ENCODE assay signal across 29 cellular contexts in genomic region chr14:53640695-53641094, GRCh38.
DNase-seq lines count a peak whose midpoint lies in the region; ATAC-seq, FAIRE-seq and TF ChIP-seq lines count a peak whose summit lies in the region.
"Had no signal": no experiment of that assay in that cellular context is flagged by ENCODE, and none has a peak within 500 bp of the region (broad histone marks: within the 10 kb centered on the region; RNA-seq: fewer than 3 reads in every experiment).

No MANE protein-coding gene starts in this region.

- H3K36me3 Mint-ChIP-seq in astrocyte (ENCODE audit: low read depth, unreplicated experiment): no peaks in the 10 kb centered on the region
- peaks cover 9% of the 10 kb centered on the region for H3K36me3 Mint-ChIP-seq in WTC11
- H3K36me3 Mint-ChIP-seq: activated CD8-positive, alpha-beta memory T cell treated with anti-CD3 and anti-CD28 coated beads, Interleukin-2, amount 10 ng/mL, durations not matched to agents 7 days and 5 days; brain; type B pancreatic cell had no signal

- no peaks in the 10 kb centered on the region for H3K4me1 ChIP-seq in astrocyte (ENCODE audit: insufficient read depth, low read length)
- no peaks in the 10 kb centered on the region for H3K4me1 ChIP-seq in skeletal muscle satellite cell (ENCODE audit: control insufficient read depth, insufficient read depth, low read length)
- H3K4me1 ChIP-seq in BE2C: no peaks in the 10 kb centered on the region
- H3K4me1 ChIP-seq: stomach had no signal

- H3K27me3 Mint-ChIP-seq in astrocyte (ENCODE audit: low read depth, unreplicated experiment) (peaks cover 2% of the 10 kb centered on the region), WTC11 (ENCODE audit: low read depth) (no peaks in the 10 kb centered on the region)
- H3K27me3 Mint-ChIP-seq: activated CD4-positive, alpha-beta T cell treated with anti-CD3 and anti-CD28 coated beads, Interleukin-2, amount 10 ng/mL, durations not matched to agents 7 days and 5 days; activated CD8-positive, alpha-beta memory T cell treated with anti-CD3 and anti-CD28 coated beads, Interleukin-2, amount 10 ng/mL, durations not matched to agents 7 days and 5 days; type B pancreatic cell had no signal

- no peaks in the 10 kb centered on the region for H3K79me2 ChIP-seq in astrocyte (ENCODE audit: insufficient read depth, low read length)

- H3K27ac Mint-ChIP-seq in astrocyte (ENCODE audit: unreplicated experiment) (no peak overlapping the region), WTC11 (no peak overlapping the region)
- H3K27ac Mint-ChIP-seq: activated CD4-positive, alpha-beta T cell treated with anti-CD3 and anti-CD28 coated beads, Interleukin-2, amount 10 ng/mL, durations not matched to agents 7 days and 5 days; activated CD8-positive, alpha-beta memory T cell treated with anti-CD3 and anti-CD28 coated beads, Interleukin-2, amount 10 ng/mL, durations not matched to agents 7 days and 5 days; B cell; brain; type B pancreatic cell had no signal

- peak; percentile 32 for FAIRE-seq in astrocyte (lab: Jason Lieb, UNC)
- FAIRE-seq: A204.1, kidney had no signal

- H3K9ac ChIP-seq in astrocyte (ENCODE audit: low read length) (no peak overlapping the region), skeletal muscle satellite cell (ENCODE audit: low read depth, low read length) (no peak overlapping the region)

- intact Hi-C loops in Right ventricle myocardium superior (cut with DNase I) (no loop called here), Right ventricle myocardium inferior (cut with DNase I) (no loop called here)

- H3K4me2 ChIP-seq in astrocyte (ENCODE audit: low read length) (no peak overlapping the region), skeletal muscle satellite cell (ENCODE audit: low read length) (peak overlapping the region; percentile 24)
- H3K4me2 ChIP-seq: PC-9 had no signal

- H2AFZ ChIP-seq in astrocyte (ENCODE audit: low read depth, low read length): no peak overlapping the region
- H2AFZ ChIP-seq: PC-9 had no signal

- no peak for DNase-seq in Right ventricle myocardium superior
- DNase-seq in Right ventricle myocardium inferior (ENCODE audit: missing footprints): no peak
- DNase-seq in astrocyte (ENCODE audit: low read depth): peak; percentile 64
- peak; percentile 61 to 73 for DNase-seq in foreskin fibroblast
- DNase-seq in BE2C: no peak
- DNase-seq in WTC11 (ENCODE audit: low spot score): no peak
- no peak for DNase-seq in SKM-1 treated with dmso at 0.1 percent for 144 hours (lab: John Stamatoyannopoulos, UW; ENCODE audit: unreplicated experiment)
- DNase-seq: activated CD4-positive, alpha-beta T cell treated with anti-CD3 and anti-CD28 coated beads, Interleukin-2, amount 10 ng/mL, durations not matched to agents 7 days and 5 days; activated CD8-positive, alpha-beta memory T cell treated with anti-CD3 and anti-CD28 coated beads, Interleukin-2, amount 10 ng/mL, durations not matched to agents 7 days and 5 days; activated naive CD4-positive, alpha-beta T cell treated with anti-CD3 and anti-CD28 coated beads, Interleukin-2, amount 50 U/mL, for 16 hours; cortex of kidney; DMS53; hypothalamus; Karpas-422; kidney; NCI-H1048; NCI-H2081; NCI-H446; occipital lobe; PC-9; stimulated activated CD4-positive, alpha-beta T cell treated with anti-CD3 and anti-CD28 coated beads, Interleukin-12 subunit alpha, Interleukin-12 subunit beta, amount 100 ng/mL, for 4 hours; stomach had no signal

- peaks cover 2% of the 10 kb centered on the region for H3K4me1 Mint-ChIP-seq in astrocyte (ENCODE audit: low read depth, unreplicated experiment)
- peaks cover under 1% of the 10 kb centered on the region; the same call in 1 of the 2 replicates for H3K4me1 Mint-ChIP-seq in WTC11
- H3K4me1 Mint-ChIP-seq: activated CD4-positive, alpha-beta T cell treated with anti-CD3 and anti-CD28 coated beads, Interleukin-2, amount 10 ng/mL, durations not matched to agents 7 days and 5 days; activated CD8-positive, alpha-beta memory T cell treated with anti-CD3 and anti-CD28 coated beads, Interleukin-2, amount 10 ng/mL, durations not matched to agents 7 days and 5 days; B cell had no signal

- POLR2A ChIA-PET in WTC11 (lab: Charles Lee): no interaction called here

- H3K36me3 ChIP-seq in astrocyte (ENCODE audit: insufficient read depth, low read length): no peaks in the 10 kb centered on the region
- H3K36me3 ChIP-seq in skeletal muscle satellite cell (ENCODE audit: insufficient read depth, low read length): no peaks in the 10 kb centered on the region
- no peaks in the 10 kb centered on the region for H3K36me3 ChIP-seq in BE2C
- H3K36me3 ChIP-seq: stomach had no signal

- H3K27me3 ChIP-seq in astrocyte (ENCODE audit: insufficient read depth, low read length) (peaks cover 3% of the 10 kb centered on the region), skeletal muscle satellite cell (ENCODE audit: control insufficient read depth, insufficient read depth, low read length) (peaks cover 13% of the 10 kb centered on the region), BE2C (no peaks in the 10 kb centered on the region)
- H3K27me3 ChIP-seq: stomach had no signal

- H4K20me1 ChIP-seq in astrocyte (ENCODE audit: insufficient read depth, low read length): no peaks in the 10 kb centered on the region

- H3K4me3 Mint-ChIP-seq in astrocyte (ENCODE audit: unreplicated experiment): no peak overlapping the region
- no peak overlapping the region for H3K4me3 Mint-ChIP-seq in WTC11
- H3K4me3 Mint-ChIP-seq: activated CD4-positive, alpha-beta T cell treated with anti-CD3 and anti-CD28 coated beads, Interleukin-2, amount 10 ng/mL, durations not matched to agents 7 days and 5 days; activated CD8-positive, alpha-beta memory T cell treated with anti-CD3 and anti-CD28 coated beads, Interleukin-2, amount 10 ng/mL, durations not matched to agents 7 days and 5 days; B cell; brain; type B pancreatic cell had no signal

- TF ChIP-seq CTCF in astrocyte (IDR thresholded peaks at IDR 0.05; ENCODE audit: insufficient read depth, low read depth, low read length) (no peak), foreskin fibroblast (IDR thresholded peaks at IDR 0.05; ENCODE audit: low read depth, low read length) (no peak), BE2C (IDR thresholded peaks at IDR 0.05; ENCODE audit: low read depth, low read length) (no peak), WTC11 (IDR thresholded peaks at IDR 0.05) (no peak)

- H3K4me3 ChIP-seq in astrocyte (ENCODE audit: insufficient read depth, low read depth, low read length) (no peak overlapping the region), foreskin fibroblast (ENCODE audit: low read depth in 1 of 2, low read length in 2 of 2) (no peak overlapping the region), skeletal muscle satellite cell (ENCODE audit: low read length) (no peak overlapping the region), BE2C (ENCODE audit: low read depth, low read length) (no peak overlapping the region)
- H3K4me3 ChIP-seq: GM12878, PC-9, stomach had no signal

- H3K9me3 Mint-ChIP-seq in astrocyte (ENCODE audit: unreplicated experiment) (peaks cover 5% of the 10 kb centered on the region), WTC11 (peaks cover 21% of the 10 kb centered on the region)
- H3K9me3 Mint-ChIP-seq: type B pancreatic cell had no signal

- no peaks in the 10 kb centered on the region for H3K9me3 ChIP-seq in astrocyte (ENCODE audit: insufficient read depth, low read depth, low read length)
- no peaks in the 10 kb centered on the region for H3K9me3 ChIP-seq in skeletal muscle satellite cell (replicated peaks; ENCODE audit: low read length)
- no peaks in the 10 kb centered on the region for H3K9me3 ChIP-seq in BE2C
- H3K9me3 ChIP-seq: stomach had no signal

- CTCF ChIA-PET in WTC11 (lab: Charles Lee): no interaction called here

- no peak overlapping the region for H3K27ac ChIP-seq in astrocyte (ENCODE audit: low read depth, low read length)
- H3K27ac ChIP-seq: PC-9, stomach, VCaP had no signal

- ATAC-seq in Right ventricle myocardium superior (ENCODE audit: poor library complexity) (peak; percentile 27), Right ventricle myocardium inferior (no peak), WTC11 (no peak)
- ATAC-seq: activated CD8-positive, alpha-beta memory T cell treated with anti-CD3 and anti-CD28 coated beads, Interleukin-2, amount 10 ng/mL, durations not matched to agents 7 days and 5 days; GM12878 had no signal

TF ChIP-seq in WTC11, 78 proteins besides CTCF, POLR2A, EP300 and RAD21 (continues in another document):
- TF ChIP-seq ZSCAN18 (CRISPR knock-in tag; IDR thresholded peaks at IDR 0.05) (no peak), SOX15 (CRISPR knock-in tag; IDR thresholded peaks at IDR 0.05) (no peak), KAT7 (CRISPR knock-in tag; IDR thresholded peaks at IDR 0.05; ENCODE audit: borderline replicate concordance) (no peak)

Comparison
In these comparisons a context has a peak if more than half of its experiments do, and no peak if none do; other contexts are left out.
1. DNase-seq: peak in astrocyte (single experiment) and foreskin fibroblast (2 of 2); none in Right ventricle myocardium superior (single experiment), Right ventricle myocardium inferior (single experiment), BE2C (single experiment), WTC11 (single experiment) and SKM-1 treated with dmso at 0.1 percent for 144 hours (single experiment).